In the genomic region with DNA sequence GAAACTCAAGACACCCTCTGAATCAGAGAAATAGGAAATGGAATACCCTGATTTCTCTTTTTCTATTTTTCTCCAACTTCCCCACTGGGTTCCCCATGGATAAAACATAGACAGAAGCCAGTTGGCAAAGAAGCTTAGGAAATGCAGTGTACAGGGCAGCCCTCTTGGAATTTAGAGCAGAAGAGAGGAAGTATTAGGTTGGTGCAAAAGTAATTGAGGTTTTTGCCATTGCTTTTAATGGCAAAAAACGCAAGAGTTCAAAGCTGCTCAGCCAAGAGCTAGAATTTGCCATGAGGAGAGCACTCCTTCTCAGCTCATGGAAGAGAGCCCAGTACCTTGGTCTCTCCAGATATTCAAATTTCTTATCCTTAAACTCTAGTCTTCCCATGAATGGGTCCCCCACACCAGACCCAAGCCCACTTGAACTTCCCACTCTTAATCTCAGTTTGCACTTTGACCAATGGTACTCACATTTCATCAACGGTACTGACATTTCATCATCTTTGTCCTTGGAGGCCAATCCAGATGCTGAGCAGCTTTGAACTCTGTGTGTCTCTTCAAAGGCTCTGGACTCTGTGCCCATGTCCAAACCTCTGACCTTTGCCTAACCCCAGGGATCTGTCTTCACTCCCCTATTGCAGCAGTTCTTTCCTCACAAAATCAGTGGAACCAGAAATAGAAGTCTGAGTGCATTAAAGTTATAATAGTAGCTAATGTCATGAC, we compare ENCODE assay signal across 18 cellular contexts.
A peak's percentile ranks its signal among the peaks of the same experiment; 100 is the strongest.
DNase-seq lines count a peak whose midpoint lies in the region; ATAC-seq, FAIRE-seq and TF ChIP-seq lines count a peak whose summit lies in the region.
"Had no signal": no experiment of that assay in that cellular context is flagged by ENCODE, and none has a peak within 500 bp of the region (broad histone marks: within the 10 kb centered on the region; RNA-seq: fewer than 3 reads in every experiment).

No MANE protein-coding gene starts in this region.

- no peak overlapping the region for H3K9ac ChIP-seq in astrocyte (ENCODE audit: low read length)
- no peak overlapping the region for H3K9ac ChIP-seq in liver (ENCODE audit: low read depth in 1 of 2, low read length in 2 of 2)

- H3K4me1 ChIP-seq in astrocyte (ENCODE audit: insufficient read depth, low read length) (peaks cover 3% of the 10 kb centered on the region), liver (ENCODE audit: control insufficient read depth in 4 of 4, insufficient read depth in 4 of 4, low read length in 3 of 4) (peaks cover 14 to 62% (median 40%) of the 10 kb centered on the region in 4 donors), aorta (ENCODE audit: control insufficient read depth in 1 of 2, insufficient read depth in 2 of 2, low read length in 2 of 2) (no peaks in the 10 kb centered on the region), suprapubic skin (no peaks in the 10 kb centered on the region)

- H3K4me2 ChIP-seq in astrocyte (ENCODE audit: low read length) = no peak overlapping the region

- intact Hi-C loops in aorta (cut with DNase I) = no loop called here

- no peak overlapping the region for H2AFZ ChIP-seq in astrocyte (ENCODE audit: low read depth, low read length)

- no peak for TF ChIP-seq POLR2A in suprapubic skin (IDR thresholded peaks at IDR 0.05)

- TF ChIP-seq CTCF in astrocyte (IDR thresholded peaks at IDR 0.05; ENCODE audit: insufficient read depth, low read depth, low read length) = no peak
- TF ChIP-seq CTCF in liver (IDR thresholded peaks at IDR 0.05; ENCODE audit: low read depth, low read length, missing input control) = no peak
- no peak for TF ChIP-seq CTCF in suprapubic skin (IDR thresholded peaks at IDR 0.05)

- peak; percentile 57 to 58 for TF ChIP-seq RAD21 in liver (IDR thresholded peaks at IDR 0.05)

- no peaks in the 10 kb centered on the region for H3K4me1 Mint-ChIP-seq in astrocyte (ENCODE audit: low read depth, unreplicated experiment)
- H3K4me1 Mint-ChIP-seq: B cell, IgD-negative memory B cell had no signal

- peaks cover 12% of the 10 kb centered on the region for H3K27me3 Mint-ChIP-seq in astrocyte (ENCODE audit: low read depth, unreplicated experiment)
- H3K27me3 Mint-ChIP-seq: IgD-negative memory B cell had no signal

- WGBS in liver = 34% methylated on average over 2 of the region's 2 CpGs
- 60 to 68% methylated on average over 2 of the region's 2 CpGs for WGBS in aorta, 2 donors
- 83% methylated on average over 2 of the region's 2 CpGs for WGBS in suprapubic skin

- no peak overlapping the region for H3K4me3 ChIP-seq in astrocyte (ENCODE audit: insufficient read depth, low read depth, low read length)
- H3K4me3 ChIP-seq in liver (ENCODE audit: low read depth in 1 of 3, low read length in 3 of 3) = no peak overlapping the region
- H3K4me3 ChIP-seq in aorta (ENCODE audit: low read length in 2 of 2) = no peak overlapping the region
- no peak overlapping the region for H3K4me3 ChIP-seq in suprapubic skin
- H3K4me3 ChIP-seq: HAP-1 had no signal

- ATAC-seq in aorta (ENCODE audit: low FRiP score) (peak; percentile 15), GM21423 (IDR thresholded peaks at IDR 0.05; ENCODE audit: unreplicated experiment) (no peak)

- H3K27ac ChIP-seq in astrocyte (ENCODE audit: low read depth, low read length) = no peak overlapping the region
- H3K27ac ChIP-seq in liver (ENCODE audit: low read depth in 1 of 2, low read length in 2 of 2) = peak overlapping the region; percentile 54 to 58
- no peak overlapping the region for H3K27ac ChIP-seq in aorta (ENCODE audit: low read depth in 1 of 2, low read length in 2 of 2)
- no peak overlapping the region for H3K27ac ChIP-seq in suprapubic skin

- H3K36me3 ChIP-seq in astrocyte (ENCODE audit: insufficient read depth, low read length) = no peaks in the 10 kb centered on the region
- no peaks in the 10 kb centered on the region for H3K36me3 ChIP-seq in liver (ENCODE audit: control insufficient read depth in 4 of 4, insufficient read depth in 3 of 4, low read depth in 1 of 4, low read length in 3 of 4)
- H3K36me3 ChIP-seq in aorta (ENCODE audit: control insufficient read depth in 1 of 2, insufficient read depth in 2 of 2, low read length in 1 of 2) = no peaks in the 10 kb centered on the region
- no peaks in the 10 kb centered on the region for H3K36me3 ChIP-seq in suprapubic skin
- H3K36me3 ChIP-seq: HAP-1 had no signal

- DNase-seq in HuH-7.5 (ENCODE audit: low spot score) (peak; percentile 23), astrocyte (ENCODE audit: low read depth) (no peak), aorta (no peak), suprapubic skin (ENCODE audit: low spot score in 2 of 2) (no peak), RKO (ENCODE audit: low spot score) (no peak)
- DNase-seq: C1 segment of cervical spinal cord; Calu3; CD4-positive, alpha-beta T cell; DMS 273 treated with DMSO at 0.1 percent for 48 hours; HFFc6 had no signal

- no peak for TF ChIP-seq EP300 in suprapubic skin (IDR thresholded peaks at IDR 0.05)

- H3K4me3 Mint-ChIP-seq in astrocyte (ENCODE audit: unreplicated experiment) = no peak overlapping the region
- H3K4me3 Mint-ChIP-seq: B cell; CD4-positive, alpha-beta T cell; HFFc6; IgD-negative memory B cell had no signal

- H4K20me1 ChIP-seq in astrocyte (ENCODE audit: insufficient read depth, low read length) = no peaks in the 10 kb centered on the region

- peak; percentile 5 for FAIRE-seq in astrocyte (lab: Jason Lieb, UNC)
- FAIRE-seq: A204.1, GM18507, H1 had no signal

- H3K9me3 ChIP-seq in astrocyte (ENCODE audit: insufficient read depth, low read depth, low read length) (no peaks in the 10 kb centered on the region), liver (ENCODE audit: control insufficient read depth in 4 of 4, low read length in 3 of 4) (no peaks in the 10 kb centered on the region), aorta (ENCODE audit: control insufficient read depth, low read length) (no peaks in the 10 kb centered on the region), suprapubic skin (no peaks in the 10 kb centered on the region)
- H3K9me3 ChIP-seq: HAP-1 had no signal

- H3K27me3 ChIP-seq in astrocyte (ENCODE audit: insufficient read depth, low read length) (no peaks in the 10 kb centered on the region), liver (ENCODE audit: control insufficient read depth in 4 of 4, insufficient read depth in 4 of 4, low read length in 3 of 4) (no peaks in the 10 kb centered on the region), aorta (ENCODE audit: control insufficient read depth in 1 of 2, insufficient read depth in 2 of 2, low read length in 1 of 2) (no peaks in the 10 kb centered on the region), suprapubic skin (no peaks in the 10 kb centered on the region)

- H3K9me3 Mint-ChIP-seq in astrocyte (ENCODE audit: unreplicated experiment) = peaks cover 2% of the 10 kb centered on the region
- H3K9me3 Mint-ChIP-seq: CD4-positive, alpha-beta T cell; HFFc6; IgD-negative memory B cell had no signal

- H3K27ac Mint-ChIP-seq in astrocyte (ENCODE audit: unreplicated experiment) = no peak overlapping the region
- H3K27ac Mint-ChIP-seq: B cell; CD4-positive, alpha-beta T cell; HFFc6; IgD-negative memory B cell had no signal

- H3K36me3 Mint-ChIP-seq in astrocyte (ENCODE audit: low read depth, unreplicated experiment) = no peaks in the 10 kb centered on the region
- H3K36me3 Mint-ChIP-seq: IgD-negative memory B cell had no signal

- no peaks in the 10 kb centered on the region for H3K79me2 ChIP-seq in astrocyte (ENCODE audit: insufficient read depth, low read length)

TF ChIP-seq in liver, 16 proteins besides CTCF, POLR2A, EP300 and RAD21 (continues in another document):
- TF ChIP-seq, protein P1, sequence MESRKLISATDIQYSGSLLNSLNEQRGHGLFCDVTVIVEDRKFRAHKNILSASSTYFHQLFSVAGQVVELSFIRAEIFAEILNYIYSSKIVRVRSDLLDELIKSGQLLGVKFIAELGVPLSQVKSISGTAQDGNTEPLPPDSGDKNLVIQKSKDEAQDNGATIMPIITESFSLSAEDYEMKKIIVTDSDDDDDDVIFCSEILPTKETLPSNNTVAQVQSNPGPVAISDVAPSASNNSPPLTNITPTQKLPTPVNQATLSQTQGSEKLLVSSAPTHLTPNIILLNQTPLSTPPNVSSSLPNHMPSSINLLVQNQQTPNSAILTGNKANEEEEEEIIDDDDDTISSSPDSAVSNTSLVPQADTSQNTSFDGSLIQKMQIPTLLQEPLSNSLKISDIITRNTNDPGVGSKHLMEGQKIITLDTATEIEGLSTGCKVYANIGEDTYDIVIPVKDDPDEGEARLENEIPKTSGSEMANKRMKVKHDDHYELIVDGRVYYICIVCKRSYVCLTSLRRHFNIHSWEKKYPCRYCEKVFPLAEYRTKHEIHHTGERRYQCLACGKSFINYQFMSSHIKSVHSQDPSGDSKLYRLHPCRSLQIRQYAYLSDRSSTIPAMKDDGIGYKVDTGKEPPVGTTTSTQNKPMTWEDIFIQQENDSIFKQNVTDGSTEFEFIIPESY (IDR thresholded peaks at IDR 0.05) = peak; percentile 84
- peak; percentile 100 for TF ChIP-seq HNF4G (IDR thresholded peaks at IDR 0.05)
- TF ChIP-seq HNF4A (conservative IDR thresholded peaks at IDR 0.05) = peak; percentile 100
- TF ChIP-seq, protein P2, sequence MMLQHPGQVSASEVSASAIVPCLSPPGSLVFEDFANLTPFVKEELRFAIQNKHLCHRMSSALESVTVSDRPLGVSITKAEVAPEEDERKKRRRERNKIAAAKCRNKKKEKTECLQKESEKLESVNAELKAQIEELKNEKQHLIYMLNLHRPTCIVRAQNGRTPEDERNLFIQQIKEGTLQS (IDR thresholded peaks at IDR 0.05) = peak; percentile 98
- peak in 1 of 2 donors; percentile 85 for TF ChIP-seq EGR1 (IDR thresholded peaks at IDR 0.05; ENCODE audit: low read depth in 2 of 2)
- peak; percentile 95 to 96 for TF ChIP-seq JUND (IDR thresholded peaks at IDR 0.05)
- TF ChIP-seq TAF1 (conservative IDR thresholded peaks at IDR 0.05) = no peak

Comparison
In these comparisons a context has a peak if more than half of its experiments do, and no peak if none do; other contexts are left out.
1. H3K27ac ChIP-seq: peak in liver (2 of 2); none in astrocyte (single experiment), aorta (0 of 2) and suprapubic skin (single experiment).